In the genomic region with DNA sequence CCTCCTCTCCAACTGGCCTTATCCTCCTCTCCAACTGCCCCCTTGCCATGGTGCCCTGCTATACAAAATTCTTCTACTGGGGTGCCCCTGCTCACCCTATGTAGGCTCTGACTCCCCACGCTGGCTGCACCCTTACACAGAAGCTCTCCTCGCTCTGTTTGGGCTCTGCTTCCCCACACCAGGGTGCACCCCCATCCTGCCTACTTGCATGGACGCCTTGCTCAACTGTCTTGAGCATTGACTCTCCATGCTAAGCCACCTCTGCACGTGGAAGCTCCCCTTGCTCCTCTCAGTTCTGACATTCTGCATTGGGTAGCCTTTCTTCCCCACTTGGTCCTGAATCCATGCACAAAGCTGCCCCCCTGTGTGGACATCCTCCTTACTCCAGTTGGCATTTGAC, we compare ENCODE assay signal across 39 cellular contexts.
"Had no signal": no experiment of that assay in that cellular context is flagged by ENCODE, and none has a peak within 500 bp of the region (broad histone marks: within the 10 kb centered on the region; RNA-seq: fewer than 3 reads in every experiment).

No MANE protein-coding gene starts in this region.

- H3K27ac Mint-ChIP-seq: activated naive CD4-positive, alpha-beta T cell treated with anti-CD3 and anti-CD28 coated beads for 36 hours; activated naive CD4-positive, alpha-beta T cell treated with anti-CD3 and anti-CD28 coated beads, Interleukin-2, amount 10 ng/mL, durations not matched to agents 7 days and 5 days; activated naive CD4-positive, alpha-beta T cell treated with anti-CD3 and anti-CD28 coated beads, Interleukin-2, amount 50 U/mL, for 24 hours; activated naive CD4-positive, alpha-beta T cell treated with anti-CD3 and anti-CD28 coated beads, Interleukin-2, amount 50 U/mL, for 72 hours; activated naive CD8-positive, alpha-beta T cell; activated naive CD8-positive, alpha-beta T cell treated with anti-CD3 and anti-CD28 coated beads for 36 hours; activated naive CD8-positive, alpha-beta T cell treated with anti-CD3 and anti-CD28 coated beads, Interleukin-2, amount 10 ng/mL, durations not matched to agents 7 days and 5 days; activated naive CD8-positive, alpha-beta T cell treated with anti-CD3 and anti-CD28 coated beads, Interleukin-2, amount 50 U/mL, for 24 hours; activated T-cell treated with anti-CD3 and anti-CD28 coated beads, Interleukin-2, amount 50 U/mL, for 24 hours; activated T-cell treated with anti-CD3 and anti-CD28 coated beads, Interleukin-2, amount 50 U/mL, for 72 hours; activated T-helper 1 cell treated with anti-CD3 and anti-CD28 coated beads, Interleukin-12 subunit alpha, Interleukin-12 subunit beta, Interleukin-2, Interleukin-4 antibody, amounts not matched to agents 30 ng/mL and 10 ng/mL and 1 ng/mL, durations not matched to agents 14 hours and 24 hours and 36 hours; activated T-helper 17 cell treated with anti-CD3 and anti-CD28 coated beads, Interleukin-2, amount 50 U/mL, for 72 hours; activated T-helper 2 cell treated with anti-CD3 and anti-CD28 coated beads, Interferon-gamma antibody, Interleukin-2, Interleukin-4, amounts not matched to agents 10 μg/mL and 5 μg/mL and 100 μg/mL, durations not matched to agents 14 hours and 24 hours and 36 hours; brain had no signal

- H3K36me3 Mint-ChIP-seq: activated naive CD4-positive, alpha-beta T cell treated with anti-CD3 and anti-CD28 coated beads, Interleukin-2, amount 10 ng/mL, durations not matched to agents 7 days and 5 days; activated naive CD4-positive, alpha-beta T cell treated with anti-CD3 and anti-CD28 coated beads, Interleukin-2, amount 50 U/mL, for 24 hours; activated naive CD4-positive, alpha-beta T cell treated with anti-CD3 and anti-CD28 coated beads, Interleukin-2, amount 50 U/mL, for 72 hours; activated naive CD8-positive, alpha-beta T cell; activated naive CD8-positive, alpha-beta T cell treated with anti-CD3 and anti-CD28 coated beads for 36 hours; activated naive CD8-positive, alpha-beta T cell treated with anti-CD3 and anti-CD28 coated beads, Interleukin-2, amount 10 ng/mL, durations not matched to agents 7 days and 5 days; brain had no signal

- ATAC-seq: activated naive CD4-positive, alpha-beta T cell treated with anti-CD3 and anti-CD28 coated beads, Interleukin-2, amount 50 U/mL, for 72 hours; activated naive CD8-positive, alpha-beta T cell treated with anti-CD3 and anti-CD28 coated beads, Interleukin-2, amount 50 U/mL, for 24 hours; activated T-cell treated with anti-CD3 and anti-CD28 coated beads, Interleukin-2, amount 50 U/mL, for 4 hours; activated T-cell treated with anti-CD3 and anti-CD28 coated beads, Interleukin-2, amount 50 U/mL, for 72 hours; activated T-helper 17 cell treated with anti-CD3 and anti-CD28 coated beads, Interleukin-2, amount 50 U/mL, for 72 hours; body of pancreas had no signal

- H3K27ac ChIP-seq: adrenal gland, ascending aorta, body of pancreas, brain microvascular endothelial cell, breast epithelium, cardiac muscle cell had no signal

- H3K9me3 Mint-ChIP-seq: activated naive CD4-positive, alpha-beta T cell treated with anti-CD3 and anti-CD28 coated beads for 36 hours; activated naive CD8-positive, alpha-beta T cell treated with anti-CD3 and anti-CD28 coated beads for 36 hours; activated naive CD8-positive, alpha-beta T cell treated with anti-CD3 and anti-CD28 coated beads, Interleukin-2, amount 10 ng/mL, durations not matched to agents 7 days and 5 days; activated T-helper 1 cell treated with anti-CD3 and anti-CD28 coated beads, Interleukin-12 subunit alpha, Interleukin-12 subunit beta, Interleukin-2, Interleukin-4 antibody, amounts not matched to agents 30 ng/mL and 10 ng/mL and 1 ng/mL, durations not matched to agents 14 hours and 24 hours and 36 hours had no signal

- H3K9me3 ChIP-seq: adrenal gland, ascending aorta, body of pancreas, breast epithelium had no signal

- DNase-seq: activated effector memory CD4-positive, alpha-beta T cell treated with anti-CD3 and anti-CD28 coated beads, Interleukin-2, amount 50 U/mL, for 16 hours; activated effector memory CD4-positive, alpha-beta T cell treated with Interleukin-2 at 50 U/mL for 16 hours; activated gamma-delta T cell; activated gamma-delta T cell treated with Interleukin-2 at 50 U/mL for 16 hours; activated naive CD4-positive, alpha-beta T cell; activated naive CD4-positive, alpha-beta T cell treated with anti-CD3 and anti-CD28 coated beads for 36 hours; activated naive CD4-positive, alpha-beta T cell treated with anti-CD3 and anti-CD28 coated beads, Interleukin-2, amount 10 ng/mL, durations not matched to agents 7 days and 5 days; activated naive CD4-positive, alpha-beta T cell treated with anti-CD3 and anti-CD28 coated beads, Interleukin-2, amount 50 U/mL, for 16 hours; activated naive CD4-positive, alpha-beta T cell treated with Interleukin-2 at 50 U/mL for 16 hours; activated naive CD8-positive, alpha-beta T cell treated with anti-CD3 and anti-CD28 coated beads for 36 hours; activated naive CD8-positive, alpha-beta T cell treated with anti-CD3 and anti-CD28 coated beads, Interleukin-2, amount 10 ng/mL, durations not matched to agents 7 days and 5 days; activated naive CD8-positive, alpha-beta T cell treated with anti-CD3 and anti-CD28 coated beads, Interleukin-2, amount 50 U/mL, for 24 hours; activated T-cell treated with anti-CD3 and anti-CD28 coated beads for 4 hours; activated T-cell treated with anti-CD3 and anti-CD28 coated beads, Interleukin-2, amount 50 U/mL, for 1 hour; activated T-cell treated with anti-CD3 and anti-CD28 coated beads, Interleukin-2, amount 50 U/mL, for 24 hours; activated T-cell treated with anti-CD3 and anti-CD28 coated beads, Interleukin-2, amount 50 U/mL, for 4 hours; activated T-cell treated with anti-CD3 and anti-CD28 coated beads, Interleukin-2, amount 50 U/mL, for 48 hours; activated T-cell treated with anti-CD3 and anti-CD28 coated beads, Interleukin-2, amount 50 U/mL, for 72 hours; adrenal gland; amniotic stem cell; amygdala; anterior cingulate cortex; aorta; body of pancreas; brain microvascular endothelial cell; caudate nucleus; central memory CD4-positive, alpha-beta T cell; cerebellar nuclear complex had no signal

- H3K4me1 ChIP-seq: body of pancreas, breast epithelium had no signal

- H3K36me3 ChIP-seq: adrenal gland, ascending aorta, brain microvascular endothelial cell, breast epithelium, cardiac muscle cell had no signal

- H3K27me3 ChIP-seq: adrenal gland, ascending aorta, body of pancreas, brain microvascular endothelial cell, breast epithelium, cardiac muscle cell had no signal

- H3K27me3 Mint-ChIP-seq: activated naive CD4-positive, alpha-beta T cell treated with anti-CD3 and anti-CD28 coated beads, Interleukin-2, amount 10 ng/mL, durations not matched to agents 7 days and 5 days; activated naive CD4-positive, alpha-beta T cell treated with anti-CD3 and anti-CD28 coated beads, Interleukin-2, amount 50 U/mL, for 24 hours; activated naive CD8-positive, alpha-beta T cell treated with anti-CD3 and anti-CD28 coated beads for 36 hours; activated naive CD8-positive, alpha-beta T cell treated with anti-CD3 and anti-CD28 coated beads, Interleukin-2, amount 10 ng/mL, durations not matched to agents 7 days and 5 days; activated naive CD8-positive, alpha-beta T cell treated with anti-CD3 and anti-CD28 coated beads, Interleukin-2, amount 50 U/mL, for 24 hours; activated T-cell treated with anti-CD3 and anti-CD28 coated beads, Interleukin-2, amount 50 U/mL, for 24 hours; central memory CD8-positive, alpha-beta T cell had no signal

- H3K4me3 ChIP-seq: adrenal gland, ascending aorta, body of pancreas, breast epithelium, cardiac muscle cell had no signal

- H3K4me3 Mint-ChIP-seq: activated naive CD4-positive, alpha-beta T cell treated with anti-CD3 and anti-CD28 coated beads for 36 hours; activated naive CD4-positive, alpha-beta T cell treated with anti-CD3 and anti-CD28 coated beads, Interleukin-2, amount 10 ng/mL, durations not matched to agents 7 days and 5 days; activated naive CD4-positive, alpha-beta T cell treated with anti-CD3 and anti-CD28 coated beads, Interleukin-2, amount 50 U/mL, for 24 hours; activated naive CD8-positive, alpha-beta T cell; activated naive CD8-positive, alpha-beta T cell treated with anti-CD3 and anti-CD28 coated beads for 36 hours; activated naive CD8-positive, alpha-beta T cell treated with anti-CD3 and anti-CD28 coated beads, Interleukin-2, amount 10 ng/mL, durations not matched to agents 7 days and 5 days; activated naive CD8-positive, alpha-beta T cell treated with anti-CD3 and anti-CD28 coated beads, Interleukin-2, amount 50 U/mL, for 24 hours; activated T-cell treated with anti-CD3 and anti-CD28 coated beads, Interleukin-2, amount 50 U/mL, for 24 hours; activated T-cell treated with anti-CD3 and anti-CD28 coated beads, Interleukin-2, amount 50 U/mL, for 4 hours; activated T-cell treated with anti-CD3 and anti-CD28 coated beads, Interleukin-2, amount 50 U/mL, for 72 hours; activated T-helper 1 cell treated with anti-CD3 and anti-CD28 coated beads, Interleukin-12 subunit alpha, Interleukin-12 subunit beta, Interleukin-2, Interleukin-4 antibody, amounts not matched to agents 30 ng/mL and 10 ng/mL and 1 ng/mL, durations not matched to agents 14 hours and 24 hours and 36 hours; activated T-helper 17 cell treated with anti-CD3 and anti-CD28 coated beads, Interleukin-2, amount 50 U/mL, for 72 hours; brain; central memory CD8-positive, alpha-beta T cell had no signal

- H3K4me1 Mint-ChIP-seq: activated naive CD4-positive, alpha-beta T cell treated with anti-CD3 and anti-CD28 coated beads, Interleukin-2, amount 10 ng/mL, durations not matched to agents 7 days and 5 days; activated naive CD4-positive, alpha-beta T cell treated with anti-CD3 and anti-CD28 coated beads, Interleukin-2, amount 50 U/mL, for 24 hours; activated naive CD8-positive, alpha-beta T cell treated with anti-CD3 and anti-CD28 coated beads for 36 hours; activated naive CD8-positive, alpha-beta T cell treated with anti-CD3 and anti-CD28 coated beads, Interleukin-2, amount 10 ng/mL, durations not matched to agents 7 days and 5 days; activated naive CD8-positive, alpha-beta T cell treated with anti-CD3 and anti-CD28 coated beads, Interleukin-2, amount 50 U/mL, for 24 hours; activated T-helper 17 cell treated with anti-CD3 and anti-CD28 coated beads, Interleukin-2, amount 50 U/mL, for 72 hours; central memory CD8-positive, alpha-beta T cell had no signal
